In the genomic region with DNA sequence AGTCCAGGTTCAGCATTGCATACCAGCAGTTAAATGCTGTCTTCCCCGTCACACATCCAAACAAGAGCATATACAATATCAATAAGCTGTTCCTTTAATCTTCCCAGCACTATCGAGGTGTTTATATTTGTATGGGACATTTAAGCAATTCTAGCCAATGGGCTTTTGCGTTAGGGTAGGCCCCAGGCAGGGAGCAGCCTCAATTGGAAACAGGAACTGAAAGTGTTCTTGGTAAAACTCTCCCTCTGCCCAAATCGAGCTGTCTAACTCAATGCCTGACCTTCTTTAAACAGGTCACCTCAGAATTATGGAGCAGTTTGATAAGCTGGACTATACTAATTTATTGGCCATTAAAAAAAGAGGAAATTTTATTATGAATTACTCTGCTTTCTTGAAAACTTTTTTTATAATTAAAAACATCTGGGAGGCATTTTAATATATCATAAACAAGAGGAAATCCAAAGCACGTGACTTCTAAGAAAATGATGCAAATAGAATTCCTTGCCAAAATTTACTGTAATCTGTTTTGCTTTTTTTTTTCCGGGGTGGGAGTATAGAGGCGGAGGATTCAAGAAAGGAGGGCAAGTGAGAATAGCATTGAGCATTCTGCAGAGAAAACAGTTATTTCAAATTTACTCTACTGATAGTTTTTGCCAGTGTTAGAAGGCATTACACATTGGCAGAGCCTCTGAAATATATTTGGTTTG, we compare ENCODE assay signal across 9 cellular contexts.
DNase-seq lines count a peak whose midpoint lies in the region; ATAC-seq and TF ChIP-seq lines count a peak whose summit lies in the region.
"Had no signal": no experiment of that assay in that cellular context is flagged by ENCODE, and none has a peak within 500 bp of the region (broad histone marks: within the 10 kb centered on the region; RNA-seq: fewer than 3 reads in every experiment).

No MANE protein-coding gene starts in this region.

- no peaks in the 10 kb centered on the region for H3K9me3 Mint-ChIP-seq in activated naive CD8-positive, alpha-beta T cell treated with anti-CD3 and anti-CD28 coated beads, Interleukin-2, amount 50 U/mL, for 24 hours
- no peaks in the 10 kb centered on the region for H3K9me3 Mint-ChIP-seq in activated naive CD8-positive, alpha-beta T cell treated with anti-CD3 and anti-CD28 coated beads for 36 hours

- intact Hi-C loops in left ventricle myocardium inferior (cut with micrococcal nuclease) (no loop called here), thyroid gland (cut with DNase I) (no loop called here)

- H3K9me3 ChIP-seq in SJCRH30 (replicated peaks) (no peaks in the 10 kb centered on the region), left ventricle myocardium inferior (replicated peaks) (no peaks in the 10 kb centered on the region), thyroid gland (no peaks in the 10 kb centered on the region)
- no peaks in the 10 kb centered on the region for H3K9me3 ChIP-seq in effector memory CD4-positive, alpha-beta T cell (ENCODE audit: control insufficient read depth, low read length)

- WGBS in thyroid gland, 2 donors, result 31 to 34% methylated on average over 7 of the region's 7 CpGs

- H3K4me3 Mint-ChIP-seq in activated naive CD8-positive, alpha-beta T cell treated with anti-CD3 and anti-CD28 coated beads, Interleukin-2, amount 50 U/mL, for 24 hours, result no peak overlapping the region
- no peak overlapping the region for H3K4me3 Mint-ChIP-seq in activated naive CD8-positive, alpha-beta T cell treated with anti-CD3 and anti-CD28 coated beads for 36 hours

- H3K36me3 ChIP-seq in SJCRH30 (no peaks in the 10 kb centered on the region), left ventricle myocardium inferior (no peaks in the 10 kb centered on the region), thyroid gland (no peaks in the 10 kb centered on the region)
- no peaks in the 10 kb centered on the region for H3K36me3 ChIP-seq in effector memory CD4-positive, alpha-beta T cell (ENCODE audit: control insufficient read depth, insufficient read depth, low read length)
- H3K36me3 ChIP-seq: BLaER1 treated with 17β-estradiol and CSF1 and Interleukin-3, amounts not matched to agents 10 nM and 100 nM had no signal

- peaks cover 5% of the 10 kb centered on the region for H3K4me1 Mint-ChIP-seq in activated naive CD8-positive, alpha-beta T cell treated with anti-CD3 and anti-CD28 coated beads, Interleukin-2, amount 50 U/mL, for 24 hours
- no peaks in the 10 kb centered on the region for H3K4me1 Mint-ChIP-seq in activated naive CD8-positive, alpha-beta T cell treated with anti-CD3 and anti-CD28 coated beads for 36 hours

- TF ChIP-seq POLR2A in thyroid gland (IDR thresholded peaks at IDR 0.05), result no peak

- H3K27ac Mint-ChIP-seq in activated naive CD8-positive, alpha-beta T cell treated with anti-CD3 and anti-CD28 coated beads, Interleukin-2, amount 50 U/mL, for 24 hours, result no peak overlapping the region
- no peak overlapping the region for H3K27ac Mint-ChIP-seq in activated naive CD8-positive, alpha-beta T cell treated with anti-CD3 and anti-CD28 coated beads for 36 hours

- H3K27me3 Mint-ChIP-seq in activated naive CD8-positive, alpha-beta T cell treated with anti-CD3 and anti-CD28 coated beads, Interleukin-2, amount 50 U/mL, for 24 hours, result no peaks in the 10 kb centered on the region
- H3K27me3 Mint-ChIP-seq in activated naive CD8-positive, alpha-beta T cell treated with anti-CD3 and anti-CD28 coated beads for 36 hours, result peaks cover 7% of the 10 kb centered on the region

- H3K27ac ChIP-seq in SJCRH30 (no peak overlapping the region; the same call in 1 of the 2 replicates), left ventricle myocardium inferior (replicated peaks) (peak overlapping the region; percentile 36), thyroid gland (no peak overlapping the region)
- no peak overlapping the region for H3K27ac ChIP-seq in effector memory CD4-positive, alpha-beta T cell (ENCODE audit: insufficient read depth, low read length, poor library complexity, severe bottlenecking)

- H3K4me1 ChIP-seq in SJCRH30 (no peaks in the 10 kb centered on the region), left ventricle myocardium inferior (no peaks in the 10 kb centered on the region), thyroid gland (no peaks in the 10 kb centered on the region)
- H3K4me1 ChIP-seq in effector memory CD4-positive, alpha-beta T cell (ENCODE audit: control insufficient read depth, insufficient read depth, low read length, poor library complexity, severe bottlenecking), result no peaks in the 10 kb centered on the region

- H3K4me3 ChIP-seq in SJCRH30, result peak overlapping the region; percentile 43
- peak overlapping the region; percentile 34 for H3K4me3 ChIP-seq in left ventricle myocardium inferior
- H3K4me3 ChIP-seq in thyroid gland (replicated peaks in 1 of 3), result peak overlapping the region in 1 of 3 donors; percentile 13
- no peak overlapping the region for H3K4me3 ChIP-seq in effector memory CD4-positive, alpha-beta T cell (ENCODE audit: insufficient read depth, low read depth, low read length, poor library complexity, severe bottlenecking)
- H3K4me3 ChIP-seq: BLaER1 treated with 17β-estradiol and CSF1 and Interleukin-3, amounts not matched to agents 10 nM and 100 nM had no signal

- H3K27me3 ChIP-seq in SJCRH30 (no peaks in the 10 kb centered on the region), left ventricle myocardium inferior (ENCODE audit: low read depth) (no peaks in the 10 kb centered on the region), thyroid gland (no peaks in the 10 kb centered on the region)
- no peaks in the 10 kb centered on the region for H3K27me3 ChIP-seq in effector memory CD4-positive, alpha-beta T cell (replicated peaks; ENCODE audit: control insufficient read depth, insufficient read depth, low read length, poor library complexity, severe bottlenecking)
- H3K27me3 ChIP-seq: BLaER1 treated with 17β-estradiol and CSF1 and Interleukin-3, amounts not matched to agents 10 nM and 100 nM had no signal

- TF ChIP-seq CTCF in left ventricle myocardium inferior (IDR thresholded peaks at IDR 0.05; ENCODE audit: borderline replicate concordance), result no peak
- peak in 1 of 6 experiments; percentile 22 for TF ChIP-seq CTCF in thyroid gland (IDR thresholded peaks at IDR 0.05)

- DNase-seq in activated naive CD8-positive, alpha-beta T cell treated with anti-CD3 and anti-CD28 coated beads, Interleukin-2, amount 50 U/mL, for 24 hours, result peak; percentile 3
- no peak for DNase-seq in activated naive CD8-positive, alpha-beta T cell treated with anti-CD3 and anti-CD28 coated beads for 36 hours
- DNase-seq in SJCRH30, result peak; percentile 30 to 57
- DNase-seq in left ventricle myocardium inferior, result peak; percentile 27
- DNase-seq in thyroid gland, result peak; percentile 67 to 73
- DNase-seq in effector memory CD4-positive, alpha-beta T cell, result no peak

- ATAC-seq in activated naive CD8-positive, alpha-beta T cell treated with anti-CD3 and anti-CD28 coated beads, Interleukin-2, amount 50 U/mL, for 24 hours, result no peak
- peak; percentile 96 for ATAC-seq in HG03103 (IDR thresholded peaks at IDR 0.05; ENCODE audit: low read depth, unreplicated experiment)
- ATAC-seq in GM19328 (IDR thresholded peaks at IDR 0.05; ENCODE audit: unreplicated experiment), result no peak

- peaks cover 2% of the 10 kb centered on the region for H3K36me3 Mint-ChIP-seq in activated naive CD8-positive, alpha-beta T cell treated with anti-CD3 and anti-CD28 coated beads, Interleukin-2, amount 50 U/mL, for 24 hours (ENCODE audit: low read depth)
- H3K36me3 Mint-ChIP-seq in activated naive CD8-positive, alpha-beta T cell treated with anti-CD3 and anti-CD28 coated beads for 36 hours, result no peaks in the 10 kb centered on the region

Comparison
In these comparisons a context has a peak if more than half of its experiments do, and no peak if none do; other contexts are left out.
1. DNase-seq: peak in activated naive CD8-positive, alpha-beta T cell treated with anti-CD3 and anti-CD28 coated beads, Interleukin-2, amount 50 U/mL, for 24 hours (single experiment), SJCRH30 (2 of 2), left ventricle myocardium inferior (single experiment) and thyroid gland (2 of 2); none in activated naive CD8-positive, alpha-beta T cell treated with anti-CD3 and anti-CD28 coated beads for 36 hours (single experiment) and effector memory CD4-positive, alpha-beta T cell (0 of 3).